10 cellular contexts compared by ENCODE assay signal in the genomic region with DNA sequence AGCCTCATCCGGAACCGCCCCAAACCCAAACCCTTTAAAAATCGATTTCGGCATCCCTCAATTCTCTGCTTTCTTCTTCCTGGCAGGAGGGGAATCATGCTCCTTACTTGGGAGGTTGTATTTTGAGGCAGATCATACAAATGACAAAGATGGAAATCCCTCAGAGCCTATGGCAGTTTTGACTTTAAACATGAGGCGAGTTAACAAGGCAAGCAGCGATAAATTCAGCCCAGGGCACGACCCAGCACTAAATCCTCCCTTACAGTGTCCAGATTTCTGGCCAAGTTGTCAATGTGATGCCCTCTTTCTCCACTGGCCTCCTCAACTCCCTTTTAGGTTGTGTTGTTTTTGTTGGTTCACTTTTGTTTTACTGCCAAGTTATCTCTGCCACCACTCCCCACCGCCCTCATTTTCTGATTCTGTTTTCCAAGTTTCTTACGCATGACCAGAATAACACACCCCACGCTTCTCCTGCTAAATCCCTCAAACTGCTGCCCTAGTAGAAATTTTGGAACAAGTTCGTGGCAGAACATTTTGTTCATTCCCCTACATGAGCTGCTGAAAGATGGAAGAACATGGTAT.
A peak's percentile ranks its signal among the peaks of the same experiment; 100 is the strongest.
DNase-seq lines count a peak whose midpoint lies in the region; ATAC-seq and TF ChIP-seq lines count a peak whose summit lies in the region.
"Had no signal": no experiment of that assay in that cellular context is flagged by ENCODE, and none has a peak within 500 bp of the region (broad histone marks: within the 10 kb centered on the region; RNA-seq: fewer than 3 reads in every experiment).

No MANE protein-coding gene starts in this region.

- TSS peak; percentile 41 for BruUV-seq in PC-9 (replicated peaks; lab: Mats Ljungman, UMichigan)

- ATAC-seq in lower lobe of right lung (no peak), GM18870 (IDR thresholded peaks at IDR 0.05; ENCODE audit: unreplicated experiment) (no peak), GM19395 (IDR thresholded peaks at IDR 0.05; ENCODE audit: unreplicated experiment) (no peak)

- TF ChIP-seq CTCF in PC-9 (conservative IDR thresholded peaks at IDR 0.05) (no peak), chondrocyte (IDR thresholded peaks at IDR 0.05) (no peak), lower lobe of right lung (IDR thresholded peaks at IDR 0.05) (no peak), stomach (IDR thresholded peaks at IDR 0.05) (no peak)

- no peak overlapping the region for H3K27ac Mint-ChIP-seq in chondrocyte (ENCODE audit: unreplicated experiment)

- H3K36me3 ChIP-seq in PC-9 (ENCODE audit: low read depth) (no peaks in the 10 kb centered on the region), lower lobe of right lung (no peaks in the 10 kb centered on the region), stomach (no peaks in the 10 kb centered on the region)

- H3K4me1 Mint-ChIP-seq in chondrocyte (ENCODE audit: low read depth): peaks cover 40% of the 10 kb centered on the region

- peak overlapping the region; percentile 87 for H3K27ac ChIP-seq in PC-9
- peak overlapping the region; percentile 88 for H3K27ac ChIP-seq in lower lobe of right lung
- H3K27ac ChIP-seq in stomach: peak overlapping the region in 4 of 5 donors; percentile 57 to 79 (median 76)

- POLR2A ChIA-PET in PC-9 (lab: Charles Lee; ENCODE audit: unreplicated experiment): no interaction called here

- no peak for DNase-seq in PC-9
- no peak for DNase-seq in chondrocyte (ENCODE audit: low spot score)
- no peak for DNase-seq in lower lobe of right lung
- DNase-seq in stomach: no peak
- DNase-seq in HUDEP-2 (lab: John Stamatoyannopoulos, UW; ENCODE audit: unreplicated experiment in 76 of 76): no peak
- no peak for DNase-seq in OCI-M1 (lab: John Stamatoyannopoulos, UW)
- DNase-seq: SHP77 had no signal

- intact Hi-C loops in PC-9 (cut with micrococcal nuclease; ENCODE audit: unreplicated experiment) (loop anchor here (2.0 to 10.0 kb wide), 6 partner anchors 67 to 357 kb away; no protein-coding TSS in a partner anchor), lower lobe of right lung (cut with DNase I) (no loop called here), stomach (cut with DNase I; ENCODE audit: low total_unique reads) (no loop called here)

- peaks cover 2% of the 10 kb centered on the region for H3K36me3 Mint-ChIP-seq in chondrocyte (ENCODE audit: low read depth)

- H3K9me2 ChIP-seq in PC-9 (ENCODE audit: insufficient read depth): no peaks in the 10 kb centered on the region

- no peaks in the 10 kb centered on the region for H3K27me3 ChIP-seq in PC-9 (ENCODE audit: insufficient read depth, low read depth)
- peaks cover 8% of the 10 kb centered on the region for H3K27me3 ChIP-seq in lower lobe of right lung (ENCODE audit: low read depth)
- H3K27me3 ChIP-seq in stomach: peaks cover 4 to 38% (median 9%) of the 10 kb centered on the region in 3 donors

- H4K20me1 ChIP-seq in PC-9 (ENCODE audit: insufficient read depth): no peaks in the 10 kb centered on the region

- no peak for TF ChIP-seq EP300 in stomach (IDR thresholded peaks at IDR 0.05)

- H3K4me3 Mint-ChIP-seq in chondrocyte (ENCODE audit: unreplicated experiment): peak overlapping the region; percentile 75

- peak overlapping the region; percentile 77 for H2AFZ ChIP-seq in PC-9

- no peak for TF ChIP-seq POLR2A in stomach (IDR thresholded peaks at IDR 0.05)

- H3K4me1 ChIP-seq in PC-9 (replicated peaks; ENCODE audit: insufficient read depth) (peaks cover 40% of the 10 kb centered on the region), lower lobe of right lung (peaks cover 43% of the 10 kb centered on the region), stomach (peaks cover 12 to 48% (median 34%) of the 10 kb centered on the region in 4 donors)

- peaks cover 7% of the 10 kb centered on the region; the same call in 1 of the 2 replicates for H3F3A ChIP-seq in PC-9 (ENCODE audit: insufficient read depth, low read depth)

- CTCF ChIA-PET in PC-9 (lab: Charles Lee): no interaction called here

- H3K4me2 ChIP-seq in PC-9: peak overlapping the region; percentile 72

- no peaks in the 10 kb centered on the region for H3K9me3 ChIP-seq in PC-9 (ENCODE audit: insufficient read depth, low read depth)
- no peaks in the 10 kb centered on the region for H3K9me3 ChIP-seq in lower lobe of right lung
- H3K9me3 ChIP-seq in stomach: no peaks in the 10 kb centered on the region
- H3K9me3 ChIP-seq: mucosa of descending colon had no signal

- H3K27me3 Mint-ChIP-seq in chondrocyte (ENCODE audit: low read depth): peaks cover 11% of the 10 kb centered on the region

- H3K79me2 ChIP-seq in PC-9 (ENCODE audit: low read depth): peaks cover 11% of the 10 kb centered on the region; the same call in 1 of the 2 replicates

- peaks cover 5% of the 10 kb centered on the region for H3K9me3 Mint-ChIP-seq in chondrocyte (ENCODE audit: low read depth)

- 54 to 66% (median 62%) methylated on average over 11 of the region's 11 CpGs for WGBS in stomach, 5 donors

- H3K4me3 ChIP-seq in PC-9 (peak overlapping the region; percentile 60; the same call in 1 of the 2 replicates), lower lobe of right lung (peak overlapping the region; percentile 63), stomach (peak overlapping the region; percentile 40 to 52 (median 49))
- H3K4me3 ChIP-seq: mucosa of descending colon had no signal
